8 cellular contexts compared by ENCODE assay signal in genomic region chr6:37170273-37171140, GRCh38. TPM values are rescaled to one million over a fixed set of nuclear protein-coding genes. Genes with fewer than 3 reads are reported as not detected.
DNase-seq lines count a peak whose midpoint lies in the region; ATAC-seq, FAIRE-seq and TF ChIP-seq lines count a peak whose summit lies in the region.

No MANE protein-coding gene starts in this region.

- H3K4me2 ChIP-seq in HepG2 (ENCODE audit: low read depth, low read length), result peak overlapping the region; percentile 99

- peaks cover 43% of the 10 kb centered on the region for H3K79me2 ChIP-seq in HepG2 (ENCODE audit: insufficient read depth, low read length)

- H3K9me3 Mint-ChIP-seq in chondrocyte (ENCODE audit: low read depth), result no peaks in the 10 kb centered on the region
- H3K9me3 Mint-ChIP-seq in stimulated activated effector memory CD8-positive, alpha-beta T cell treated with anti-CD3 and anti-CD28 coated beads, Interleukin-12 subunit alpha, Interleukin-12 subunit beta, amount 100 ng/mL, for 72 hours, result no peaks in the 10 kb centered on the region

- peaks cover 58% of the 10 kb centered on the region for H3K4me1 ChIP-seq in HepG2 (ENCODE audit: insufficient read depth, low read length)

- intact Hi-C loops in HepG2 (cut with micrococcal nuclease; ENCODE audit: unreplicated experiment), result no loop called here

- no peaks in the 10 kb centered on the region for H3K9me3 ChIP-seq in HepG2 (ENCODE audit: low read length)

- DNase-seq in H54 (ENCODE audit: insufficient read length, low spot score) (peak; percentile 23), T1000 (lab: John Stamatoyannopoulos, UW) (peak; percentile 40), chondrocyte (ENCODE audit: low spot score) (peak; percentile 93), HepG2 (ENCODE audit: low spot score) (no peak), LoVo (ENCODE audit: low spot score) (no peak)
- DNase-seq in stimulated activated effector memory CD8-positive, alpha-beta T cell treated with anti-CD3 and anti-CD28 coated beads, Interleukin-12 subunit alpha, Interleukin-12 subunit beta, amount 100 ng/mL, for 72 hours (ENCODE audit: low spot score in 2 of 2), result peak; percentile 56 to 86

- POLR2A ChIA-PET in HepG2 (lab: Yijun Ruan, JAX), result interaction anchor here (0.6 to 10.3 kb wide), 24 partner anchors 9 to 492 kb away, joined by 3 to 234 read pairs (median 18); partner anchors contain the start of genes CDKN1A and MTCH1

- no peak for FAIRE-seq in H54 (lab: Jason Lieb, UNC)
- no peak for FAIRE-seq in HepG2 (lab: Jason Lieb, UNC)

- peaks cover 21 to 42% of the 10 kb centered on the region in 2 experiments for H3K36me3 ChIP-seq in HepG2 (replicated peaks in 1 of 2; ENCODE audit: control insufficient read depth in 1 of 2, insufficient read depth in 2 of 2, low read length in 2 of 2)

- BruUV-seq in HepG2 (replicated peaks; lab: Mats Ljungman, UMichigan), result no TSS peak

- no peaks in the 10 kb centered on the region; a peak in 1 of 5 replicates for H3K27me3 ChIP-seq in HepG2 (ENCODE audit: control insufficient read depth in 1 of 2, insufficient read depth in 2 of 2, low read length in 2 of 2)

- peak; percentile 48 for TF ChIP-seq CTCF in GM12874 (IDR thresholded peaks at IDR 0.05; ENCODE audit: insufficient read depth, low read depth, low read length)
- TF ChIP-seq CTCF in LNCAP (IDR thresholded peaks at IDR 0.05), result peak; percentile 13; the same call in 1 of the 2 replicates
- TF ChIP-seq CTCF in chondrocyte (IDR thresholded peaks at IDR 0.05), result peak; percentile 65
- TF ChIP-seq CTCF in HepG2 (CRISPR knock-in tag; IDR thresholded peaks at IDR 0.05), result peak; percentile 19

- peak; percentile 54 for ATAC-seq in HepG2
- ATAC-seq in stimulated activated effector memory CD8-positive, alpha-beta T cell treated with anti-CD3 and anti-CD28 coated beads, Interleukin-12 subunit alpha, Interleukin-12 subunit beta, amount 100 ng/mL, for 72 hours, result peak; percentile 11

- H3K9ac ChIP-seq in HepG2 (ENCODE audit: insufficient read depth, low read depth, low read length), result peak overlapping the region; percentile 98

- H3K4me1 Mint-ChIP-seq in chondrocyte (ENCODE audit: low read depth), result peaks cover 42% of the 10 kb centered on the region
- peaks cover 52% of the 10 kb centered on the region for H3K4me1 Mint-ChIP-seq in stimulated activated effector memory CD8-positive, alpha-beta T cell treated with anti-CD3 and anti-CD28 coated beads, Interleukin-12 subunit alpha, Interleukin-12 subunit beta, amount 100 ng/mL, for 72 hours

- H3K27ac Mint-ChIP-seq in chondrocyte (ENCODE audit: unreplicated experiment), result peak overlapping the region; percentile 86
- peak overlapping the region; percentile 99 for H3K27ac Mint-ChIP-seq in stimulated activated effector memory CD8-positive, alpha-beta T cell treated with anti-CD3 and anti-CD28 coated beads, Interleukin-12 subunit alpha, Interleukin-12 subunit beta, amount 100 ng/mL, for 72 hours

- H3K27me3 Mint-ChIP-seq in chondrocyte (ENCODE audit: low read depth), result no peaks in the 10 kb centered on the region

- no peak overlapping the region for H2AFZ ChIP-seq in HepG2 (ENCODE audit: low read length)

- in situ Hi-C loops in HepG2 (cut with HindIII; ENCODE audit: extremely low pct_ligation_motif_present, low pct_unique_long_range_greater_than_20kb), result loop anchor here (5.0 to 10.0 kb wide), 3 partner anchors 38 to 146 kb away; no protein-coding TSS in a partner anchor

- under 1% methylated on average over 37 of the region's 89 CpGs for WGBS in HepG2 (ENCODE audit: low lambda C conversion rate)

- peak; percentile 84 for TF ChIP-seq RAD21 in HepG2 (CRISPR knock-in tag; IDR thresholded peaks at IDR 0.05)

- no peak for TF ChIP-seq EP300 in HepG2 (IDR thresholded peaks at IDR 0.05; ENCODE audit: low read depth in 2 of 2, low read length in 2 of 2)
- TF ChIP-seq EP300 in HepG2 (CRISPR knock-in tag; IDR thresholded peaks at IDR 0.05; ENCODE audit: borderline replicate concordance), result no peak

- H4K20me1 ChIP-seq in HepG2 (ENCODE audit: insufficient read depth, low read length), result peaks cover 44% of the 10 kb centered on the region

- H3K27ac ChIP-seq in HepG2 (ENCODE audit: extremely low read length, insufficient read depth, low read length), result peak overlapping the region; percentile 91

- CTCF ChIA-PET in HepG2 (lab: Yijun Ruan, JAX; ENCODE audit: low intra/inter-chr PET ratio, low total read pairs), result interaction anchor here (0.6 to 3.9 kb wide), 4 partner anchors 69 to 141 kb away, joined by 3 to 72 read pairs (median 36); no protein-coding TSS in a partner anchor

- TF ChIP-seq POLR2A in H54 (IDR thresholded peaks at IDR 0.05; ENCODE audit: low read depth, low read length) (no peak), HepG2 (IDR thresholded peaks at IDR 0.05; ENCODE audit: insufficient read depth in 1 of 2, low read depth in 2 of 2, low read length in 2 of 2) (peak in 1 of 2 experiments; percentile 19; a peak in 2 of 4 replicates)

- H3K36me3 Mint-ChIP-seq in chondrocyte (ENCODE audit: low read depth), result peaks cover 20% of the 10 kb centered on the region
- peaks cover 69% of the 10 kb centered on the region for H3K36me3 Mint-ChIP-seq in stimulated activated effector memory CD8-positive, alpha-beta T cell treated with anti-CD3 and anti-CD28 coated beads, Interleukin-12 subunit alpha, Interleukin-12 subunit beta, amount 100 ng/mL, for 72 hours

- peak overlapping the region; percentile 82 for H3K4me3 Mint-ChIP-seq in chondrocyte (ENCODE audit: unreplicated experiment)
- peak overlapping the region; percentile 96 for H3K4me3 Mint-ChIP-seq in stimulated activated effector memory CD8-positive, alpha-beta T cell treated with anti-CD3 and anti-CD28 coated beads, Interleukin-12 subunit alpha, Interleukin-12 subunit beta, amount 100 ng/mL, for 72 hours

- peak overlapping the region; percentile 98 to 100 (median 99) for H3K4me3 ChIP-seq in HepG2 (replicated peaks in 1 of 3; ENCODE audit: insufficient read depth in 1 of 3, low read depth in 2 of 3, low read length in 3 of 3)

TF ChIP-seq in HepG2, 621 proteins besides CTCF, POLR2A, EP300 and RAD21 (continues in another document):
- TF ChIP-seq CREB3 (CRISPR knock-in tag; IDR thresholded peaks at IDR 0.05) (no peak), EED (CRISPR knock-in tag; IDR thresholded peaks at IDR 0.05) (peak; percentile 72; the same call in 1 of the 2 replicates), NONO (IDR thresholded peaks at IDR 0.05) (no peak), NONO (CRISPR knock-in tag; conservative IDR thresholded peaks at IDR 0.05) (peak; percentile 62; the same call in 1 of the 2 replicates), ZMAT3 (CRISPR knock-in tag; conservative IDR thresholded peaks at IDR 0.05) (peak; percentile 86; the same call in 1 of the 2 replicates), ZNF558 (CRISPR knock-in tag; IDR thresholded peaks at IDR 0.05; ENCODE audit: borderline replicate concordance) (0 out of 2 replicates have a peak, but pooled peaks have one; percentile 15), YEATS4 (CRISPR knock-in tag; IDR thresholded peaks at IDR 0.05; ENCODE audit: borderline replicate concordance) (no peak; the same call in none of the 2 replicates), ZNF503 (CRISPR knock-in tag; IDR thresholded peaks at IDR 0.05) (no peak)

RNA-seq across cellular contexts. Expression of gene PIM1, which starts 0.6 kb away (rescaled TPM):
- total RNA-seq in chondrocyte (11.3 to 15.1 TPM (median 13.0 TPM) in 3 replicates), HepG2 (2016; rRNA removed; fragmentation: Illumina TruSeq; extraction: Trizol) (19.1 and 29.4 TPM in 2 replicates)
- total RNA-seq in HepG2 (2016; cell fraction: cytosol; rRNA removed; fragmentation: Illumina TruSeq; extraction: Trizol; ENCODE audit: low read depth), result 13.7 and 14.9 TPM in 2 replicates
- 14.8 and 30.7 TPM in 2 replicates for total RNA-seq in HepG2 (2016; cell fraction: insoluble cytoplasmic fraction; rRNA removed; fragmentation: Illumina TruSeq; extraction: Trizol)
- total RNA-seq in HepG2 (2016; cell fraction: membrane; rRNA removed; fragmentation: Illumina TruSeq; extraction: Trizol), result 28.0 and 32.4 TPM in 2 replicates
- 29.7 and 34.7 TPM in 2 replicates for total RNA-seq in HepG2 (2016; cell fraction: nucleus; rRNA removed; fragmentation: Illumina TruSeq; extraction: Trizol)
- polyA plus RNA-seq in HepG2 (2011; rRNA removed), result 117 and 149 TPM in 2 replicates
- 60.3 and 76.2 TPM in 2 replicates for polyA plus RNA-seq in HepG2 (2011; cell fraction: cytosol; rRNA removed)
- 145 and 149 TPM in 2 replicates for polyA plus RNA-seq in HepG2 (2011; cell fraction: nucleus; rRNA removed)
- 142 and 149 TPM in 2 replicates for polyA plus RNA-seq in HepG2 (2012)
- 3.1 and 3.3 TPM in 2 replicates for polyA plus RNA-seq in HepG2 (2016; cell fraction: cytosol; fragmentation: Illumina TruSeq; extraction: Trizol; ENCODE audit: low read depth)
- polyA plus RNA-seq in HepG2 (2016; cell fraction: insoluble cytoplasmic fraction; fragmentation: Illumina TruSeq; extraction: Trizol; ENCODE audit: low read depth), result 15.9 and 19.2 TPM in 2 replicates
- 7.9 and 8.1 TPM in 2 replicates for polyA plus RNA-seq in HepG2 (2016; cell fraction: membrane; fragmentation: Illumina TruSeq; extraction: Trizol; ENCODE audit: low read depth)
- 68.4 and 71.9 TPM in 2 replicates for polyA plus RNA-seq in HepG2 (2016; cell fraction: nucleus; fragmentation: Illumina TruSeq; extraction: Trizol; ENCODE audit: insufficient read depth, low read depth)
- polyA minus RNA-seq in HepG2 (2011; rRNA and poly(A)+ RNA removed; ENCODE audit: low replicate concordance), result 24.0 and 183 TPM in 2 replicates
- polyA minus RNA-seq in HepG2 (2011; cell fraction: cytosol; rRNA and poly(A)+ RNA removed), result 66.0 and 82.3 TPM in 2 replicates
- 45.6 and 58.6 TPM in 2 replicates for polyA minus RNA-seq in HepG2 (2011; cell fraction: nucleus; rRNA and poly(A)+ RNA removed)

Comparison
In these comparisons a context has a peak if more than half of its experiments do, and no peak if none do; other contexts are left out.
1. CTCF ChIP-seq: peak in every context shown above with its lines; median percentile 65 in chondrocyte; 48 in GM12874; 19 in HepG2; 13 in LNCAP.
2. DNase-seq: peak in H54 (single experiment), T1000 (single experiment), chondrocyte (single experiment) and stimulated activated effector memory CD8-positive, alpha-beta T cell treated with anti-CD3 and anti-CD28 coated beads, Interleukin-12 subunit alpha, Interleukin-12 subunit beta, amount 100 ng/mL, for 72 hours (2 of 2); none in HepG2 (single experiment) and LoVo (single experiment).